ENCODE assay signal across 8 cellular contexts in genomic region chr4:105306158-105306781, GRCh38.
DNase-seq lines count a peak whose midpoint lies in the region; ATAC-seq and TF ChIP-seq lines count a peak whose summit lies in the region.

No MANE protein-coding gene starts in this region.

- peak overlapping the region; percentile 2 to 73 (median 53) for H3K4me3 Mint-ChIP-seq in CD4-positive, CD25-positive, alpha-beta regulatory T cell
- peak overlapping the region; percentile 41 for H3K4me3 Mint-ChIP-seq in activated T-cell treated with anti-CD3 and anti-CD28 coated beads, Interleukin-2, amount 50 U/mL, for 24 hours
- no peak overlapping the region for H3K4me3 Mint-ChIP-seq in endodermal cell

- H3K27ac ChIP-seq in CD4-positive, CD25-positive, alpha-beta regulatory T cell (ENCODE audit: insufficient read depth, low read length, poor library complexity, severe bottlenecking), result peak overlapping the region; percentile 17
- H3K27ac ChIP-seq in endodermal cell (ENCODE audit: low read depth, low read length), result no peak overlapping the region

- H3K4me3 ChIP-seq in CD4-positive, CD25-positive, alpha-beta regulatory T cell (ENCODE audit: low read depth, low read length), result peak overlapping the region; percentile 37
- H3K4me3 ChIP-seq in endodermal cell (ENCODE audit: low read length), result no peak overlapping the region

- peak; percentile 92 for ATAC-seq in CD4-positive, CD25-positive, alpha-beta regulatory T cell (ENCODE audit: low read depth in 2 of 2)
- ATAC-seq in GM19395 (IDR thresholded peaks at IDR 0.05; ENCODE audit: unreplicated experiment) (peak; percentile 94), HG03439 (IDR thresholded peaks at IDR 0.05; ENCODE audit: unreplicated experiment) (peak; percentile 94)

- peaks cover 10% of the 10 kb centered on the region for H3K4me1 ChIP-seq in CD4-positive, CD25-positive, alpha-beta regulatory T cell (ENCODE audit: control insufficient read depth, insufficient read depth, low read length, poor library complexity, severe bottlenecking)
- no peaks in the 10 kb centered on the region for H3K4me1 ChIP-seq in endodermal cell (ENCODE audit: control insufficient read depth, insufficient read depth, low read length)

- peak overlapping the region in 2 of 3 donors; percentile 31 to 82 for H3K27ac Mint-ChIP-seq in CD4-positive, CD25-positive, alpha-beta regulatory T cell
- H3K27ac Mint-ChIP-seq in activated T-cell treated with anti-CD3 and anti-CD28 coated beads, Interleukin-2, amount 50 U/mL, for 24 hours, result peak overlapping the region; percentile 99
- no peak overlapping the region for H3K27ac Mint-ChIP-seq in endodermal cell

- peaks cover 14 to 25% (median 23%) of the 10 kb centered on the region in 4 donors for H3K4me1 Mint-ChIP-seq in CD4-positive, CD25-positive, alpha-beta regulatory T cell
- peaks cover 31% of the 10 kb centered on the region for H3K4me1 Mint-ChIP-seq in activated T-cell treated with anti-CD3 and anti-CD28 coated beads, Interleukin-2, amount 50 U/mL, for 24 hours (ENCODE audit: low read depth)
- no peaks in the 10 kb centered on the region for H3K4me1 Mint-ChIP-seq in endodermal cell

- H3K36me3 ChIP-seq in CD4-positive, CD25-positive, alpha-beta regulatory T cell (ENCODE audit: control insufficient read depth, insufficient read depth, low read length), result no peaks in the 10 kb centered on the region
- no peaks in the 10 kb centered on the region for H3K36me3 ChIP-seq in endodermal cell (ENCODE audit: control insufficient read depth, insufficient read depth, low read length)

- peak; percentile 24 to 84 (median 33) for DNase-seq in CD4-positive, CD25-positive, alpha-beta regulatory T cell
- DNase-seq in activated T-cell treated with anti-CD3 and anti-CD28 coated beads, Interleukin-2, amount 50 U/mL, for 24 hours, result peak; percentile 67
- peak; percentile 40 for DNase-seq in stimulated activated CD4-positive, alpha-beta T cell treated with anti-CD3 and anti-CD28 coated beads, Interleukin-2, amount 100 ng/mL, for 4 hours (ENCODE audit: low read depth)
- DNase-seq in endodermal cell, result no peak
- DNase-seq in SHP77 treated with DMSO at 0.1 percent for 48 hours (lab: John Stamatoyannopoulos, UW), result no peak
- no peak for DNase-seq in NCI-H2196 treated with DMSO at 0.1 percent for 48 hours (lab: John Stamatoyannopoulos, UW; ENCODE audit: unreplicated experiment)

- H3K9me3 Mint-ChIP-seq in CD4-positive, CD25-positive, alpha-beta regulatory T cell, result peaks cover 0 to 32% (median 8%) of the 10 kb centered on the region in 7 donors
- peaks cover 39% of the 10 kb centered on the region for H3K9me3 Mint-ChIP-seq in activated T-cell treated with anti-CD3 and anti-CD28 coated beads, Interleukin-2, amount 50 U/mL, for 24 hours
- peaks cover 37% of the 10 kb centered on the region for H3K9me3 Mint-ChIP-seq in endodermal cell

- no peaks in the 10 kb centered on the region for H3K27me3 ChIP-seq in CD4-positive, CD25-positive, alpha-beta regulatory T cell (ENCODE audit: control insufficient read depth, insufficient read depth, low read length)
- H3K27me3 ChIP-seq in endodermal cell (ENCODE audit: control insufficient read depth, insufficient read depth, low read length, poor library complexity, severe bottlenecking), result no peaks in the 10 kb centered on the region

- WGBS in endodermal cell (ENCODE audit: insufficient coverage in 1 of 2, insufficient read length in 1 of 2), 2 experiments, result 89 to 100% methylated on average over 2 to 5 of the region's 5 CpGs

- no peak for TF ChIP-seq CTCF in endodermal cell (conservative IDR thresholded peaks at IDR 0.05)

- no peaks in the 10 kb centered on the region for H3K36me3 Mint-ChIP-seq in CD4-positive, CD25-positive, alpha-beta regulatory T cell
- H3K36me3 Mint-ChIP-seq in activated T-cell treated with anti-CD3 and anti-CD28 coated beads, Interleukin-2, amount 50 U/mL, for 24 hours (ENCODE audit: low read depth), result peaks cover 39% of the 10 kb centered on the region
- no peaks in the 10 kb centered on the region for H3K36me3 Mint-ChIP-seq in endodermal cell (ENCODE audit: low read depth)

- H3K27me3 Mint-ChIP-seq in CD4-positive, CD25-positive, alpha-beta regulatory T cell, result no peaks in the 10 kb centered on the region
- no peaks in the 10 kb centered on the region for H3K27me3 Mint-ChIP-seq in activated T-cell treated with anti-CD3 and anti-CD28 coated beads, Interleukin-2, amount 50 U/mL, for 24 hours
- peaks cover 2% of the 10 kb centered on the region for H3K27me3 Mint-ChIP-seq in endodermal cell (ENCODE audit: insufficient read depth)

- peaks cover 0 to 10% of the 10 kb centered on the region in 2 experiments for H3K9me3 ChIP-seq in CD4-positive, CD25-positive, alpha-beta regulatory T cell (ENCODE audit: control insufficient read depth in 2 of 2, low read length in 2 of 2)
- H3K9me3 ChIP-seq in endodermal cell (ENCODE audit: control insufficient read depth, low read length), result peaks cover 6% of the 10 kb centered on the region

- H3K9ac ChIP-seq in endodermal cell (ENCODE audit: extremely low read depth, low read length, poor library complexity, severe bottlenecking), result no peak overlapping the region

Comparison
In these comparisons a context has a peak if more than half of its experiments do, and no peak if none do; other contexts are left out.
1. DNase-seq: peak in CD4-positive, CD25-positive, alpha-beta regulatory T cell (3 of 3), activated T-cell treated with anti-CD3 and anti-CD28 coated beads, Interleukin-2, amount 50 U/mL, for 24 hours (single experiment) and stimulated activated CD4-positive, alpha-beta T cell treated with anti-CD3 and anti-CD28 coated beads, Interleukin-2, amount 100 ng/mL, for 4 hours (single experiment); none in endodermal cell (single experiment), SHP77 treated with DMSO at 0.1 percent for 48 hours (single experiment) and NCI-H2196 treated with DMSO at 0.1 percent for 48 hours (single experiment).
2. Peak in every context shown above with its lines, with median percentiles within 50 percentile points of each other: ATAC-seq.